In the genomic region with DNA sequence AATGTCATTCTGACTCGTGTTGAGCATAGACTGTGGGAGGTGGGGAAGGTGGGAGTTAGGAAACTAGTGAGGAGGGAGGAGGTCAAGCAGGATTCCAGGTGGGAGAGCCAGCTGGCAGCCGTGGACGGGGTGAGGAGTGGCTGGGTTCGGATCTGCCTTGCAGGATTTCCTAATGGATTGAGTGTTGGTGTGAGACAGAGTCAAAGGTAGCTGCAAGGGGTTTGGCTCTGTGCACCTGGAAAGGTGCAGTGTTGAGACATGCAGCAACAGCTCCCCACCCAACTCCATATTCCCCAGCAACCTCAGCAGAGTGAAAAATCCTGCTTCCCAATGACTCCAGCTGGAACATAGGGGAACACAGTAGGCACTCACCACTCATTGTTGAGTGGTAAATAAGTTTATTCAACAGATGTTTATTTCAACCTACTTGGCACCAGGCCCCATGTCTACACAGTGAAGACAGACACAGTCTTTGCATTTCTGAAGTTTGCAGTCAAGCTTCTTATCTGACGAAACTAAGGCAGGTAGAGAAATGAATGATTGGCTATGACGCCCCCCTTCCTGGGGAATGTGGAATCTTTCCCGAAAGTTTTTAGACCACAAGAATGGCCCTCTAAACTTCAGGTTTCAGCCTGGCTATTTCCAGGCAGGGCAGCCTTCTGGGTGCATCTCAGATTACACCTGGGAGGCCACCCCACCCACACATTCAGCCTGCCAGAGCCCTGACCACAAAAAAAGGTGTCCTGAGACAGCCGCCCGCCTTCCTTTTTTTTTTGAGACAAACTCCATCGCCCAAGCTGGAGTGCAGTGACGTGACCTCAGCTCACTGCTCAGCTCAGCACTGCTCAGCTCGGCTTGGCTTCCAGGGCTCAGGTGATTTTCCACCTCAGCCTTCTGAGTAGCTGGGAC, we compare ENCODE assay signal across 12 cellular contexts. TPM values are rescaled to one million over a fixed set of nuclear protein-coding genes. Genes with fewer than 3 reads are reported as not detected.
DNase-seq lines count a peak whose midpoint lies in the region; ATAC-seq and TF ChIP-seq lines count a peak whose summit lies in the region.
"Had no signal": no experiment of that assay in that cellular context is flagged by ENCODE, and none has a peak within 500 bp of the region (broad histone marks: within the 10 kb centered on the region; RNA-seq: fewer than 3 reads in every experiment).

No MANE protein-coding gene starts in this region.

- H3K9ac ChIP-seq in SK-N-SH (no peak overlapping the region), MM.1S (ENCODE audit: low read length) (peak overlapping the region; percentile 45; the same call in 1 of the 2 replicates)

- no peaks in the 10 kb centered on the region for H3K36me3 Mint-ChIP-seq in stimulated activated effector memory CD8-positive, alpha-beta T cell treated with anti-CD3 and anti-CD28 coated beads, Interleukin-12 subunit alpha, Interleukin-12 subunit beta, amount 100 ng/mL, for 72 hours

- no peak for TF ChIP-seq EP300 in SK-N-SH (IDR thresholded peaks at IDR 0.05; ENCODE audit: borderline replicate concordance in 1 of 2, low read depth in 1 of 2, low read length in 1 of 2)

- DNase-seq in SK-N-SH, result no peak
- peak; percentile 89 for DNase-seq in MM.1S
- DNase-seq in hepatocyte (ENCODE audit: low spot score), result peak; percentile 77
- no peak for DNase-seq in stimulated activated effector memory CD8-positive, alpha-beta T cell treated with anti-CD3 and anti-CD28 coated beads, Interleukin-12 subunit alpha, Interleukin-12 subunit beta, amount 100 ng/mL, for 72 hours (ENCODE audit: low spot score in 2 of 2)
- DNase-seq in H7, result no peak
- no peak for DNase-seq in NCI-H2227 (lab: John Stamatoyannopoulos, UW; ENCODE audit: unreplicated experiment)
- DNase-seq: ACHN; activated naive CD4-positive, alpha-beta T cell treated with Interleukin-2 at 50 U/mL for 16 hours; erythroblast; NCI-H1105 had no signal

- H3K4me1 ChIP-seq in SK-N-SH (ENCODE audit: control insufficient read depth in 1 of 2, insufficient read depth in 2 of 2, low read depth in 1 of 2, low read length in 1 of 2), result peaks cover 0 to 23% of the 10 kb centered on the region in 2 experiments; a peak in 1 of 4 replicates
- peaks cover 18% of the 10 kb centered on the region for H3K4me1 ChIP-seq in MM.1S (ENCODE audit: low read length)
- H3K4me1 ChIP-seq in hepatocyte (ENCODE audit: insufficient read depth), result peaks cover 14% of the 10 kb centered on the region

- H3F3A ChIP-seq in SK-N-SH (replicated peaks; ENCODE audit: insufficient read depth) (peaks cover 4% of the 10 kb centered on the region), MM.1S (ENCODE audit: insufficient read depth, low read length) (peaks cover 14% of the 10 kb centered on the region; the same call in 1 of the 2 replicates)

- H3K4me1 Mint-ChIP-seq in stimulated activated effector memory CD8-positive, alpha-beta T cell treated with anti-CD3 and anti-CD28 coated beads, Interleukin-12 subunit alpha, Interleukin-12 subunit beta, amount 100 ng/mL, for 72 hours, result peaks cover 24% of the 10 kb centered on the region

- POLR2A ChIA-PET in SK-N-SH (lab: Yijun Ruan, JAX), result no interaction called here

- no peak for TF ChIP-seq CTCF in SK-N-SH (IDR thresholded peaks at IDR 0.05)
- no peak for TF ChIP-seq CTCF in MM.1S (IDR thresholded peaks at IDR 0.05; ENCODE audit: low read length)
- TF ChIP-seq CTCF in hepatocyte (IDR thresholded peaks at IDR 0.05; ENCODE audit: poor library complexity), result no peak

- no peak overlapping the region for H3K27ac ChIP-seq in SK-N-SH (ENCODE audit: low read depth in 2 of 2, low read length in 1 of 2)
- peak overlapping the region; percentile 70 for H3K27ac ChIP-seq in MM.1S (ENCODE audit: low read length)
- peak overlapping the region; percentile 67 for H3K27ac ChIP-seq in hepatocyte

- CTCF ChIA-PET in SK-N-SH (lab: Yijun Ruan, JAX), result interaction anchor here (1.0 to 8.8 kb wide), 5 partner anchors 63 to 210 kb away, joined by 3 to 299 read pairs (median 4); a partner anchor contains a TSS

- H3K79me2 ChIP-seq in SK-N-SH (ENCODE audit: insufficient read depth), result no peaks in the 10 kb centered on the region
- no peaks in the 10 kb centered on the region for H3K79me2 ChIP-seq in MM.1S (ENCODE audit: low read length)
- H3K79me2 ChIP-seq in hepatocyte, result no peaks in the 10 kb centered on the region

- no peak for TF ChIP-seq RAD21 in SK-N-SH (IDR thresholded peaks at IDR 0.05; ENCODE audit: low read length)

- H3K4me2 ChIP-seq in SK-N-SH (no peak overlapping the region), MM.1S (ENCODE audit: low read depth, low read length) (peak overlapping the region; percentile 28), hepatocyte (no peak overlapping the region)

- no peak overlapping the region for H3K4me3 ChIP-seq in SK-N-SH (ENCODE audit: low read depth in 2 of 2, low read length in 1 of 2)
- no peak overlapping the region for H3K4me3 ChIP-seq in MM.1S (ENCODE audit: low read length)
- H3K4me3 ChIP-seq in hepatocyte, result no peak overlapping the region
- no peak overlapping the region for H3K4me3 ChIP-seq in H7 (ENCODE audit: insufficient read depth, low read depth, low read length)

- H3K27ac Mint-ChIP-seq in stimulated activated effector memory CD8-positive, alpha-beta T cell treated with anti-CD3 and anti-CD28 coated beads, Interleukin-12 subunit alpha, Interleukin-12 subunit beta, amount 100 ng/mL, for 72 hours, result peak overlapping the region; percentile 48

- H4K20me1 ChIP-seq in SK-N-SH (ENCODE audit: insufficient read depth) (no peaks in the 10 kb centered on the region), MM.1S (ENCODE audit: insufficient read depth, low read length) (no peaks in the 10 kb centered on the region), hepatocyte (ENCODE audit: insufficient read depth, poor library complexity, severe bottlenecking) (no peaks in the 10 kb centered on the region)

- ATAC-seq in SK-N-SH treated with all-trans-retinoic acid at 6 μM for 48 hours, result peak; percentile 19
- ATAC-seq in stimulated activated effector memory CD8-positive, alpha-beta T cell treated with anti-CD3 and anti-CD28 coated beads, Interleukin-12 subunit alpha, Interleukin-12 subunit beta, amount 100 ng/mL, for 72 hours, result peak; percentile 70
- no peak for ATAC-seq in HG03520 (IDR thresholded peaks at IDR 0.05; ENCODE audit: unreplicated experiment)

- H3K9me3 Mint-ChIP-seq in stimulated activated effector memory CD8-positive, alpha-beta T cell treated with anti-CD3 and anti-CD28 coated beads, Interleukin-12 subunit alpha, Interleukin-12 subunit beta, amount 100 ng/mL, for 72 hours, result no peaks in the 10 kb centered on the region

- H3K9me3 ChIP-seq in SK-N-SH (no peaks in the 10 kb centered on the region), MM.1S (replicated peaks; ENCODE audit: insufficient read depth, low read length) (no peaks in the 10 kb centered on the region), hepatocyte (ENCODE audit: low read depth) (no peaks in the 10 kb centered on the region)

- H3K36me3 ChIP-seq in SK-N-SH (replicated peaks in 1 of 2; ENCODE audit: control insufficient read depth in 1 of 2, insufficient read depth in 2 of 2, low read length in 1 of 2), result no peaks in the 10 kb centered on the region
- H3K36me3 ChIP-seq in MM.1S (replicated peaks; ENCODE audit: insufficient read depth, low read length), result no peaks in the 10 kb centered on the region
- no peaks in the 10 kb centered on the region for H3K36me3 ChIP-seq in hepatocyte (replicated peaks; ENCODE audit: insufficient read depth, low read depth)
- H3K36me3 ChIP-seq in H7 (replicated peaks; ENCODE audit: control insufficient read depth, insufficient read depth, low read length), result no peaks in the 10 kb centered on the region

- no peak overlapping the region for H3K4me3 Mint-ChIP-seq in stimulated activated effector memory CD8-positive, alpha-beta T cell treated with anti-CD3 and anti-CD28 coated beads, Interleukin-12 subunit alpha, Interleukin-12 subunit beta, amount 100 ng/mL, for 72 hours

- H2AFZ ChIP-seq in SK-N-SH (ENCODE audit: low read depth), result no peak overlapping the region
- H2AFZ ChIP-seq in MM.1S (ENCODE audit: low read length), result peak overlapping the region; percentile 13; the same call in 1 of the 2 replicates
- no peak overlapping the region for H2AFZ ChIP-seq in hepatocyte

- no peaks in the 10 kb centered on the region for H3K27me3 ChIP-seq in SK-N-SH (ENCODE audit: insufficient read depth)
- no peaks in the 10 kb centered on the region for H3K27me3 ChIP-seq in MM.1S (replicated peaks; ENCODE audit: insufficient read depth, low read length)
- no peaks in the 10 kb centered on the region for H3K27me3 ChIP-seq in hepatocyte
- no peaks in the 10 kb centered on the region for H3K27me3 ChIP-seq in H7 (ENCODE audit: control insufficient read depth, insufficient read depth, low read length)

- no peaks in the 10 kb centered on the region for H3K9me2 ChIP-seq in SK-N-SH
- H3K9me2 ChIP-seq in MM.1S (replicated peaks; ENCODE audit: insufficient read depth, low read length), result no peaks in the 10 kb centered on the region
- H3K9me2 ChIP-seq in hepatocyte (replicated peaks; ENCODE audit: insufficient read depth), result no peaks in the 10 kb centered on the region

- WGBS in SK-N-SH (ENCODE audit: low lambda C conversion rate), result 85% methylated on average over 12 of the region's 12 CpGs
- WGBS in hepatocyte (ENCODE audit: low lambda C conversion rate, missing lambda C conversion rate), result 51% methylated on average over 12 of the region's 12 CpGs

TF ChIP-seq in SK-N-SH, 30 proteins besides CTCF, POLR2A, EP300 and RAD21 (continues in another document):
- TF ChIP-seq RXRA (IDR thresholded peaks at IDR 0.05; ENCODE audit: borderline replicate concordance, low read depth) (no peak), TEAD4 (IDR thresholded peaks at IDR 0.05; ENCODE audit: borderline replicate concordance, insufficient read depth) (no peak)
- TF ChIP-seq, protein P1, sequence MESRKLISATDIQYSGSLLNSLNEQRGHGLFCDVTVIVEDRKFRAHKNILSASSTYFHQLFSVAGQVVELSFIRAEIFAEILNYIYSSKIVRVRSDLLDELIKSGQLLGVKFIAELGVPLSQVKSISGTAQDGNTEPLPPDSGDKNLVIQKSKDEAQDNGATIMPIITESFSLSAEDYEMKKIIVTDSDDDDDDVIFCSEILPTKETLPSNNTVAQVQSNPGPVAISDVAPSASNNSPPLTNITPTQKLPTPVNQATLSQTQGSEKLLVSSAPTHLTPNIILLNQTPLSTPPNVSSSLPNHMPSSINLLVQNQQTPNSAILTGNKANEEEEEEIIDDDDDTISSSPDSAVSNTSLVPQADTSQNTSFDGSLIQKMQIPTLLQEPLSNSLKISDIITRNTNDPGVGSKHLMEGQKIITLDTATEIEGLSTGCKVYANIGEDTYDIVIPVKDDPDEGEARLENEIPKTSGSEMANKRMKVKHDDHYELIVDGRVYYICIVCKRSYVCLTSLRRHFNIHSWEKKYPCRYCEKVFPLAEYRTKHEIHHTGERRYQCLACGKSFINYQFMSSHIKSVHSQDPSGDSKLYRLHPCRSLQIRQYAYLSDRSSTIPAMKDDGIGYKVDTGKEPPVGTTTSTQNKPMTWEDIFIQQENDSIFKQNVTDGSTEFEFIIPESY (IDR thresholded peaks at IDR 0.05; ENCODE audit: borderline replicate concordance, low read depth), result no peak

RNA-seq across cellular contexts. Expression of a gene that starts 37.9 kb away (rescaled TPM):
- polyA plus RNA-seq in SK-N-SH (2012; rRNA removed), result 0.15 and 0.20 TPM in 2 replicates
- 0.10 and 0.13 TPM in 2 replicates for polyA plus RNA-seq in SK-N-SH (2012; cell fraction: cytosol; rRNA removed)
- 0.27 and 0.68 TPM in 2 replicates for polyA plus RNA-seq in SK-N-SH (2012; cell fraction: nucleus; rRNA removed)
- 36.3 and 85.7 TPM in 2 replicates for total RNA-seq in hepatocyte
- polyA plus RNA-seq in hepatocyte, result 43.6 and 52.2 TPM in 2 replicates
- total RNA-seq in H7 (2014; rRNA removed; shearing (Covaris generic)), result 36.5 and 43.6 TPM in 2 replicates

Comparison
In these comparisons a context has a peak if more than half of its experiments do, and no peak if none do; other contexts are left out.
1. DNase-seq: peak in MM.1S (single experiment) and hepatocyte (single experiment); none in SK-N-SH (single experiment), stimulated activated effector memory CD8-positive, alpha-beta T cell treated with anti-CD3 and anti-CD28 coated beads, Interleukin-12 subunit alpha, Interleukin-12 subunit beta, amount 100 ng/mL, for 72 hours (0 of 2), H7 (single experiment) and NCI-H2227 (single experiment).
2. H3K27ac ChIP-seq: peak in MM.1S (single experiment) and hepatocyte (single experiment); none in SK-N-SH (0 of 2).